38 cellular contexts compared by ENCODE assay signal in the genomic region with DNA sequence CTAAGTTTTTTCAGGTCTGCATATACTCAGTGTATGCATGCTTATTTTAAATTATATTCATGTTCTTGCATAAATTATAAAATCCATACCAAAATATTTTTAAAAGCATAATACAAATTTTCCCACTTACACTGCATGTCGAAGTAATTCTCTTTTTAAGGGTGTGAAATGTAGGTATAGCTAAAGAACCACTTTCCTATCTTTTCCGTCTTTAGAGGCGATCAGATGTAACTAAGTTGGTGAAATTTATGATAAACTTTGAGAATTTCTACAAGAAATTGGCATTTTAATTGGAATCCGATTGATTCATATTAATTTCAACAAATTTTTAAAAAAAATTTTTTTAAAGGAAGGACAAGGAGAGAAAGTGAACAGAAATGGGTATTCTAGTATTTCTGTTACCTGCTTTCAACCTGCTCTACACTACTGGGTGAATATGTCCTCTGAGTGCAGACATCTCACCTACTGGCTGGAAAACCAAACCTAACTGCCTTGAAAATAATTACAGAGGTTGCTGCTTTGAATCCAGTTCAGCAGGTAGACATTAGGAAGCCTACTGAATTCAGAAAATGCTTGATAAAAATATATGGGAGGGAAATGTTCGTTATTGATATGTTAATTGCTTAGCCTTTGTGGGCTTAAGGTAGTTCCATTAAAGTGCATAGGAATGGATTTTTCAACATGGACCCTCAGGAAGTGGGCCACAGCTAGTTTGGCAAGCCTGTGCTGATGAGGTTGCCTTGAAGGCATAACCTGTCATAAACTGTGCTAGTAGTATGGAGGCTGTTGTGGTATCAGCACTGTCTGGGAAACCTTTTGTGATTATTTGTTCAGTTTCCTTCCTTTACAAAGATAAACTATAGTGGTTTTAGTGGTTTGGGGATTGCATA. TPM values are rescaled to one million over a fixed set of nuclear protein-coding genes. Genes with fewer than 3 reads are reported as not detected.
DNase-seq lines count a peak whose midpoint lies in the region; ATAC-seq, FAIRE-seq and TF ChIP-seq lines count a peak whose summit lies in the region.
"Had no signal": no experiment of that assay in that cellular context is flagged by ENCODE, and none has a peak within 500 bp of the region (broad histone marks: within the 10 kb centered on the region; RNA-seq: fewer than 3 reads in every experiment).

No MANE protein-coding gene starts in this region.

- H3K4me1 ChIP-seq in cardiac muscle cell (ENCODE audit: low read depth) (peaks cover 41% of the 10 kb centered on the region), H1 (replicated peaks in 1 of 4; ENCODE audit: control insufficient read depth in 3 of 4, insufficient read depth in 4 of 4, low read length in 3 of 4) (peaks cover 4 to 29% (median 21%) of the 10 kb centered on the region in 4 experiments), mesendoderm (ENCODE audit: control insufficient read depth, low read depth, low read length) (peaks cover 14% of the 10 kb centered on the region), SK-N-SH (ENCODE audit: control insufficient read depth in 1 of 2, insufficient read depth in 2 of 2, low read depth in 1 of 2, low read length in 1 of 2) (no peaks in the 10 kb centered on the region), kidney (ENCODE audit: control insufficient read depth in 1 of 2, insufficient read depth in 1 of 2, low read depth in 1 of 2, low read length in 2 of 2) (peaks cover 0 to 4% of the 10 kb centered on the region in 2 donors)

- H2BK15ac ChIP-seq in H1 (ENCODE audit: low read length) (no peak overlapping the region), mesendoderm (replicated peaks; ENCODE audit: low read depth) (no peak overlapping the region)

- H2BK12ac ChIP-seq in H1 (ENCODE audit: low read depth, low read length): no peak overlapping the region

- H2BK120ac ChIP-seq in H1 (replicated peaks; ENCODE audit: low read depth, low read length) (no peak overlapping the region), mesendoderm (ENCODE audit: low read depth, low read length) (no peak overlapping the region)

- H3K4ac ChIP-seq in H1 (replicated peaks; ENCODE audit: insufficient read length, low read depth, low read length): no peak overlapping the region
- H3K4ac ChIP-seq in mesendoderm (ENCODE audit: low read depth, low read length): no peak overlapping the region

- H3K4me1 Mint-ChIP-seq in naive thymus-derived CD8-positive, alpha-beta T cell: peaks cover 0 to 10% (median 7%) of the 10 kb centered on the region in 4 donors
- H3K4me1 Mint-ChIP-seq: activated T-helper 17 cell treated with anti-CD3 and anti-CD28 coated beads, Interleukin-2, amount 50 U/mL, for 72 hours had no signal

- H3K27me3 Mint-ChIP-seq in naive thymus-derived CD8-positive, alpha-beta T cell: peaks cover 14 to 35% (median 18%) of the 10 kb centered on the region in 5 donors

- no peaks in the 10 kb centered on the region for H3F3A ChIP-seq in SK-N-SH (replicated peaks; ENCODE audit: insufficient read depth)

- H3K4me3 Mint-ChIP-seq in naive thymus-derived CD8-positive, alpha-beta T cell: no peak overlapping the region
- H3K4me3 Mint-ChIP-seq: activated CD4-positive, alpha-beta memory T cell treated with anti-CD3 and anti-CD28 coated beads, Interleukin-2, amount 10 ng/mL, durations not matched to agents 7 days and 5 days; activated T-helper 17 cell treated with anti-CD3 and anti-CD28 coated beads, Interleukin-2, amount 50 U/mL, for 72 hours; T-helper 1 cell treated with Interleukin-12 subunit alpha and Interleukin-12 subunit beta and Interleukin-4 antibody, amounts not matched to agents 30 μg/mL and 1 μg/mL, for 36 hours had no signal

- intact Hi-C loops in left ventricle myocardium superior (cut with micrococcal nuclease): no loop called here
- intact Hi-C loops in kidney (cut with DNase I): no loop called here

- peaks cover 6% of the 10 kb centered on the region; the same call in 1 of the 2 replicates for H3K23me2 ChIP-seq in H1 (ENCODE audit: low read depth, low read length)

- H3K9me2 ChIP-seq in SK-N-SH: no peaks in the 10 kb centered on the region

- H3K36me3 Mint-ChIP-seq in naive thymus-derived CD8-positive, alpha-beta T cell: no peaks in the 10 kb centered on the region

- peaks cover 31 to 51% of the 10 kb centered on the region in 2 experiments for H4K20me1 ChIP-seq in H1 (replicated peaks in 1 of 2; ENCODE audit: control insufficient read depth in 1 of 2, insufficient read depth in 2 of 2, low read length in 2 of 2)
- no peaks in the 10 kb centered on the region for H4K20me1 ChIP-seq in SK-N-SH (ENCODE audit: insufficient read depth)

- H3K9ac ChIP-seq in H1 (replicated peaks in 1 of 4; ENCODE audit: extremely low read depth in 1 of 4, low read depth in 3 of 4, low read length in 3 of 4) (peak overlapping the region in 2 of 4 experiments; percentile 82 to 92; a peak in 3 of 7 replicates), mesendoderm (ENCODE audit: low read length) (peak overlapping the region; percentile 38), SK-N-SH (no peak overlapping the region), kidney (ENCODE audit: low read length in 2 of 2) (no peak overlapping the region)

- H3K14ac ChIP-seq in H1 (ENCODE audit: insufficient read length): no peak overlapping the region

- no peak overlapping the region for H4K91ac ChIP-seq in H1 (replicated peaks; ENCODE audit: insufficient read length, low read length)

- H2BK20ac ChIP-seq in H1 (ENCODE audit: low read length): no peak overlapping the region

- TF ChIP-seq CTCF in cardiac muscle cell (IDR thresholded peaks at IDR 0.05; ENCODE audit: low read depth, low read length) (no peak), H1 (IDR thresholded peaks at IDR 0.05; ENCODE audit: control extremely low read depth in 1 of 3, insufficient read depth in 1 of 3, low read depth in 1 of 3, low read length in 3 of 3) (no peak), SK-N-SH (IDR thresholded peaks at IDR 0.05) (no peak), kidney (IDR thresholded peaks at IDR 0.05; ENCODE audit: borderline replicate concordance, extremely low read depth, insufficient read depth) (no peak)

- no peak overlapping the region for H2AFZ ChIP-seq in H1 (ENCODE audit: low read length)
- H2AFZ ChIP-seq in SK-N-SH (ENCODE audit: low read depth): no peak overlapping the region

- TF ChIP-seq RAD21 in H1 (IDR thresholded peaks at IDR 0.05 in 1 of 2, conservative IDR thresholded peaks at IDR 0.05 in 1 of 2; ENCODE audit: low read depth in 2 of 2, low read length in 2 of 2) (no peak; a peak in 1 of 4 replicates), SK-N-SH (IDR thresholded peaks at IDR 0.05; ENCODE audit: low read length) (no peak)

- H3K4me2 ChIP-seq in H1 (ENCODE audit: insufficient read depth in 1 of 2, low read depth in 2 of 2, low read length in 2 of 2): peak overlapping the region; percentile 93 to 96
- H3K4me2 ChIP-seq in mesendoderm (ENCODE audit: low read length): no peak overlapping the region
- no peak overlapping the region for H3K4me2 ChIP-seq in SK-N-SH

- no peak; a peak in 1 of 3 replicates for TF ChIP-seq POLR2A in H1 (IDR thresholded peaks at IDR 0.05; ENCODE audit: control extremely low read depth in 1 of 2, low read depth in 2 of 2, low read length in 2 of 2)

- WGBS in H1 (ENCODE audit: extremely low coverage in 1 of 2, insufficient coverage in 1 of 2, insufficient read length in 1 of 2, insufficient replicate concordance in 2 of 2, low coverage in 1 of 2, low lambda C conversion rate in 2 of 2, missing lambda C conversion rate in 1 of 2), 2 experiments: 33% methylated on average over 5 of the region's 5 CpGs; no CpG with 5 or more reads in 1 of the 2 experiments
- no CpG with 5 or more reads among the region's 5 CpGs for whole genome bisulfite sequencing in mesendoderm (ENCODE audit: extremely low coverage, insufficient coverage, low lambda C conversion rate)
- 62% methylated on average over 5 of the region's 5 CpGs for WGBS in SK-N-SH (ENCODE audit: low lambda C conversion rate)

- FAIRE-seq in H1 (lab: Jason Lieb, UNC) (no peak), kidney (lab: Jason Lieb, UNC) (no peak)
- FAIRE-seq: D721Med, TTC549, urothelium cell line had no signal

- no peak for DNase-seq in cardiac muscle cell (ENCODE audit: low read depth in 1 of 2, low spot score in 1 of 2)
- no peak for DNase-seq in left ventricle myocardium superior
- DNase-seq in H1 (ENCODE audit: low read depth in 1 of 2, low spot score in 2 of 2): no peak
- no peak for DNase-seq in mesendoderm
- no peak for DNase-seq in NCI-H2107 (lab: John Stamatoyannopoulos, UW)
- no peak for DNase-seq in SK-N-SH
- no peak for DNase-seq in naive thymus-derived CD8-positive, alpha-beta T cell
- no peak for DNase-seq in kidney
- DNase-seq: activated CD4-positive, alpha-beta memory T cell treated with anti-CD3 and anti-CD28 coated beads, Interleukin-2, amount 10 ng/mL, durations not matched to agents 7 days and 5 days; activated CD4-positive, CD25-positive, alpha-beta regulatory T cell treated with anti-CD3 and anti-CD28 coated beads, Interleukin-2, amount 50 U/mL, for 72 hours; anterior cingulate cortex; cortex of kidney; EL; esophagus squamous epithelium; foreskin melanocyte; KBM-7; lower lobe of right lung; MG63; mucosa of descending colon; NCI-H1105 treated with DMSO at 0.1 percent for 48 hours; NCI-H2029 treated with DMSO at 0.1 percent for 48 hours; NCI-H446; NCI-H82; RPMI8226; stimulated activated naive CD4-positive, alpha-beta T cell had no signal

- H4K8ac ChIP-seq in H1 (ENCODE audit: extremely low read depth, insufficient read depth, low read length): no peak overlapping the region
- no peak overlapping the region for H4K8ac ChIP-seq in mesendoderm (ENCODE audit: low read depth, low read length)

- H3K9me3 Mint-ChIP-seq in naive thymus-derived CD8-positive, alpha-beta T cell: no peaks in the 10 kb centered on the region
- H3K9me3 Mint-ChIP-seq: activated CD4-positive, alpha-beta memory T cell treated with anti-CD3 and anti-CD28 coated beads, Interleukin-2, amount 10 ng/mL, durations not matched to agents 7 days and 5 days; activated naive CD4-positive, alpha-beta T cell treated with anti-CD3 and anti-CD28 coated beads, Interleukin-2, amount 50 U/mL, for 72 hours; activated T-helper 17 cell treated with anti-CD3 and anti-CD28 coated beads, Interleukin-2, amount 50 U/mL, for 72 hours; T-helper 1 cell treated with Interleukin-12 subunit alpha and Interleukin-12 subunit beta and Interleukin-4 antibody, amounts not matched to agents 30 μg/mL and 1 μg/mL, for 36 hours had no signal

- no peak overlapping the region for H3K4me3 ChIP-seq in cardiac muscle cell
- peak overlapping the region; percentile 88 to 98 (median 94) for H3K4me3 ChIP-seq in H1 (ENCODE audit: extremely low read depth in 1 of 4, insufficient read depth in 2 of 4, low read depth in 3 of 4, low read length in 4 of 4)
- no peak overlapping the region for H3K4me3 ChIP-seq in mesendoderm (ENCODE audit: low read length)
- no peak overlapping the region for H3K4me3 ChIP-seq in SK-N-SH (ENCODE audit: low read depth in 2 of 2, low read length in 1 of 2)
- H3K4me3 ChIP-seq in kidney (ENCODE audit: low read length in 2 of 2): no peak overlapping the region
- H3K4me3 ChIP-seq: esophagus squamous epithelium, MG63, mucosa of descending colon, SJSA1, suprapubic skin had no signal

- H3K23ac ChIP-seq in H1 (ENCODE audit: insufficient read length): no peak overlapping the region
- no peak overlapping the region for H3K23ac ChIP-seq in mesendoderm (ENCODE audit: low read length)

- no peak overlapping the region; the same call in 1 of the 2 replicates for H3K18ac ChIP-seq in H1 (ENCODE audit: extremely low read depth, low read length)
- no peak overlapping the region for H3K18ac ChIP-seq in mesendoderm (ENCODE audit: low read length)

- H3K9me3 ChIP-seq in cardiac muscle cell (ENCODE audit: low read depth) (no peaks in the 10 kb centered on the region), H1 (ENCODE audit: insufficient read depth in 2 of 2, low read depth in 1 of 2, low read length in 1 of 2) (no peaks in the 10 kb centered on the region), SK-N-SH (no peaks in the 10 kb centered on the region), kidney (ENCODE audit: control insufficient read depth in 1 of 2, low read length in 2 of 2) (no peaks in the 10 kb centered on the region)
- H3K9me3 ChIP-seq: lower lobe of right lung, mucosa of descending colon, suprapubic skin had no signal

- H3K79me2 ChIP-seq in H1 (ENCODE audit: control insufficient read depth in 1 of 2, insufficient read depth in 2 of 2, low read length in 2 of 2) (peaks cover 100% of the 10 kb centered on the region in 2 experiments), mesendoderm (ENCODE audit: control insufficient read depth, insufficient read depth, low read length) (peaks cover 99% of the 10 kb centered on the region), SK-N-SH (ENCODE audit: insufficient read depth) (no peaks in the 10 kb centered on the region)

- H2BK5ac ChIP-seq in H1 (ENCODE audit: low read depth, low read length): no peak overlapping the region
- H2BK5ac ChIP-seq in mesendoderm (ENCODE audit: low read length): no peak overlapping the region

- H3K27ac ChIP-seq in cardiac muscle cell (peak overlapping the region; percentile 73), H1 (ENCODE audit: low read depth, low read length) (no peak overlapping the region), mesendoderm (ENCODE audit: low read depth, low read length) (no peak overlapping the region), SK-N-SH (ENCODE audit: low read depth in 2 of 2, low read length in 1 of 2) (no peak overlapping the region), kidney (ENCODE audit: low read depth in 2 of 2, low read length in 2 of 2) (no peak overlapping the region)
- H3K27ac ChIP-seq: 22Rv1, C4-2B, esophagus squamous epithelium, SJSA1, suprapubic skin had no signal

- CTCF ChIA-PET in H1 (lab: Charles Lee; ENCODE audit: partially characterized antibody): interaction anchor here (1.0 to 2.7 kb wide), 3 partner anchors 11 to 48 kb away, joined by 3 to 8 read pairs (median 4); no protein-coding TSS in a partner anchor
- CTCF ChIA-PET in SK-N-SH (lab: Yijun Ruan, JAX): no interaction called here

- H4K5ac ChIP-seq in H1 (ENCODE audit: insufficient read length, low read depth, low read length) (no peak overlapping the region), mesendoderm (ENCODE audit: low read length) (no peak overlapping the region)

- no peak overlapping the region for H3K56ac ChIP-seq in H1 (replicated peaks; ENCODE audit: insufficient read length, low read depth, low read length)
- peak overlapping the region; percentile 60 for H3K56ac ChIP-seq in mesendoderm (ENCODE audit: low read length)

- H3K27me3 ChIP-seq in cardiac muscle cell (no peaks in the 10 kb centered on the region), H1 (replicated peaks in 1 of 4; ENCODE audit: control insufficient read depth in 3 of 4, extremely low read depth in 1 of 4, insufficient read depth in 3 of 4, low read length in 3 of 4) (no peaks in the 10 kb centered on the region), mesendoderm (ENCODE audit: insufficient read depth, low read length, poor library complexity) (no peaks in the 10 kb centered on the region), SK-N-SH (ENCODE audit: insufficient read depth) (peaks cover 54% of the 10 kb centered on the region)

- H3K27ac Mint-ChIP-seq in naive thymus-derived CD8-positive, alpha-beta T cell: peak overlapping the region in 1 of 10 donors; percentile 7
- H3K27ac Mint-ChIP-seq: activated CD4-positive, alpha-beta memory T cell treated with anti-CD3 and anti-CD28 coated beads, Interleukin-2, amount 10 ng/mL, durations not matched to agents 7 days and 5 days; activated naive CD4-positive, alpha-beta T cell treated with anti-CD3 and anti-CD28 coated beads, Interleukin-2, amount 50 U/mL, for 72 hours; activated T-helper 17 cell treated with anti-CD3 and anti-CD28 coated beads, Interleukin-2, amount 50 U/mL, for 72 hours; T-helper 1 cell treated with Interleukin-12 subunit alpha and Interleukin-12 subunit beta and Interleukin-4 antibody, amounts not matched to agents 30 μg/mL and 1 μg/mL, for 36 hours had no signal

- H2AK5ac ChIP-seq in H1 (ENCODE audit: low read depth, low read length) (no peak overlapping the region), mesendoderm (ENCODE audit: low read length) (no peak overlapping the region)

- H3K79me1 ChIP-seq in H1 (ENCODE audit: low read depth, low read length): no peaks in the 10 kb centered on the region
- H3K79me1 ChIP-seq in mesendoderm (ENCODE audit: low read length): no peaks in the 10 kb centered on the region

- H3K36me3 ChIP-seq in cardiac muscle cell: no peaks in the 10 kb centered on the region
- peaks cover 21 to 72% (median 32%) of the 10 kb centered on the region in 4 experiments for H3K36me3 ChIP-seq in H1 (ENCODE audit: control insufficient read depth in 2 of 4, insufficient read depth in 4 of 4, low read length in 3 of 4)
- H3K36me3 ChIP-seq in mesendoderm (ENCODE audit: control insufficient read depth, insufficient read depth, low read length): no peaks in the 10 kb centered on the region
- H3K36me3 ChIP-seq in SK-N-SH (replicated peaks in 1 of 2; ENCODE audit: control insufficient read depth in 1 of 2, insufficient read depth in 2 of 2, low read length in 1 of 2): no peaks in the 10 kb centered on the region
- H3K36me3 ChIP-seq in kidney (ENCODE audit: control insufficient read depth in 1 of 2, insufficient read depth in 2 of 2, low read length in 2 of 2): no peaks in the 10 kb centered on the region
- H3K36me3 ChIP-seq: esophagus squamous epithelium, lower lobe of right lung, MG63, SJSA1, suprapubic skin had no signal

- no peak for TF ChIP-seq EP300 in H1 (IDR thresholded peaks at IDR 0.05; ENCODE audit: borderline replicate concordance in 1 of 2, low read depth in 2 of 2, low read length in 2 of 2)
- no peak for TF ChIP-seq EP300 in SK-N-SH (IDR thresholded peaks at IDR 0.05; ENCODE audit: borderline replicate concordance in 1 of 2, low read depth in 1 of 2, low read length in 1 of 2)

- ATAC-seq in left ventricle myocardium superior: no peak
- no peak for ATAC-seq in naive thymus-derived CD8-positive, alpha-beta T cell
- ATAC-seq: activated naive CD4-positive, alpha-beta T cell treated with anti-CD3 and anti-CD28 coated beads, Interleukin-2, amount 50 U/mL, for 72 hours; activated T-helper 17 cell treated with anti-CD3 and anti-CD28 coated beads, Interleukin-2, amount 50 U/mL, for 72 hours; sciatic nerve had no signal

- POLR2A ChIA-PET in H1 (lab: Charles Lee; ENCODE audit: partially characterized antibody): interaction anchor here (1.0 to 15.1 kb wide), 10 partner anchors 9 to 80 kb away, joined by 3 to 303 read pairs (median 7); no protein-coding TSS in a partner anchor
- POLR2A ChIA-PET in SK-N-SH (lab: Yijun Ruan, JAX): no interaction called here
- POLR2A ChIA-PET in naive thymus-derived CD8-positive, alpha-beta T cell (lab: Charles Lee): no interaction called here

RNA-seq across cellular contexts. Expression of a gene that starts 5.1 kb away (rescaled TPM):
- total RNA-seq in cardiac muscle cell: 13.9 and 21.8 TPM in 2 replicates
- polyA plus RNA-seq in cardiac muscle cell: 3.3 and 6.8 TPM in 2 replicates
- total RNA-seq in left ventricle myocardium superior: not detected
- 293 and 296 TPM in 2 replicates for total RNA-seq in H1 (2021; fragmentation: NEBNext Ultra II Directional; extraction: Animal tissue kit (Norgen Biotek cat#: 25700))
- polyA plus RNA-seq in H1 (2011; rRNA removed): 53.7 and 69.5 TPM in 2 replicates
- 68.9 TPM for polyA plus RNA-seq in H1 (2011; cell fraction: cytosol; rRNA removed)
- polyA plus RNA-seq in H1 (2011; cell fraction: nucleus; rRNA removed): 102 TPM
- polyA plus RNA-seq in H1 (2012, experiment 1 of 2): 85.2 to 149 TPM (median 103 TPM) in 4 replicates
- 12.6 TPM for polyA plus RNA-seq in H1 (2012, experiment 2 of 2)
- polyA plus RNA-seq in H1 (2013, experiment 1 of 2): 97.8 TPM
- 89.4 TPM for polyA plus RNA-seq in H1 (2013, experiment 2 of 2)
- polyA minus RNA-seq in H1 (2011; rRNA and poly(A)+ RNA removed): 269 and 275 TPM in 2 replicates
- polyA minus RNA-seq in H1 (2011; cell fraction: cytosol; rRNA and poly(A)+ RNA removed): 280 TPM
- polyA minus RNA-seq in H1 (2011; cell fraction: nucleus; rRNA and poly(A)+ RNA removed): 319 TPM
- polyA plus RNA-seq in mesendoderm (2013, experiment 1 of 2): 53.0 TPM
- 51.3 TPM for polyA plus RNA-seq in mesendoderm (2013, experiment 2 of 2)
- not detected in 2 replicates for polyA plus RNA-seq in SK-N-SH (2012; rRNA removed)
- not detected in 2 replicates for polyA plus RNA-seq in SK-N-SH (2012; cell fraction: cytosol; rRNA removed)
- not detected in 2 replicates for polyA plus RNA-seq in SK-N-SH (2012; cell fraction: nucleus; rRNA removed)
- not detected for total RNA-seq in naive thymus-derived CD8-positive, alpha-beta T cell
- polyA plus RNA-seq in naive thymus-derived CD8-positive, alpha-beta T cell: not detected
- 1.2 TPM for total RNA-seq in kidney
- 0.92 TPM for polyA plus RNA-seq in kidney (ENCODE audit: insufficient read depth, low read depth, low replicate concordance)
- total RNA-seq: activated CD4-positive, alpha-beta memory T cell treated with anti-CD3 and anti-CD28 coated beads, Interleukin-2, amount 10 ng/mL, durations not matched to agents 7 days and 5 days; cardiac septum; esophagus squamous epithelium; mucosa of descending colon; posterior vena cava; suprapubic skin had no signal

Comparison
In these comparisons a context has a peak if more than half of its experiments do, and no peak if none do; other contexts are left out.
1. H3K4me3 ChIP-seq: peak in H1 (4 of 4); none in cardiac muscle cell (single experiment), mesendoderm (single experiment), SK-N-SH (0 of 2) and kidney (0 of 2).
2. H3K4me2 ChIP-seq: peak in H1 (2 of 2); none in mesendoderm (single experiment) and SK-N-SH (single experiment).
3. RNA of a gene that starts 5.1 kb away (total RNA-seq): 293 to 296 TPM in H1; 13.9 to 21.8 TPM in cardiac muscle cell, 1.2 TPM in kidney (single experiment), not detected in left ventricle myocardium superior (single experiment) and not detected in naive thymus-derived CD8-positive, alpha-beta T cell; every median in the first group is over 10 times any median in the second.